ENCODE assay signal across 16 cellular contexts in genomic region chr11:71450507-71450906, GRCh38. TPM values are rescaled to one million over a fixed set of nuclear protein-coding genes. Genes with fewer than 3 reads are reported as not detected.
DNase-seq lines count a peak whose midpoint lies in the region; ATAC-seq, FAIRE-seq and TF ChIP-seq lines count a peak whose summit lies in the region.
"Had no signal": no experiment of that assay in that cellular context is flagged by ENCODE, and none has a peak within 500 bp of the region (broad histone marks: within the 10 kb centered on the region; RNA-seq: fewer than 3 reads in every experiment).

No MANE protein-coding gene starts in this region.

- no peaks in the 10 kb centered on the region for H3K9me2 ChIP-seq in MM.1S (replicated peaks; ENCODE audit: insufficient read depth, low read length)

- no peaks in the 10 kb centered on the region for H3K9me3 ChIP-seq in MM.1S (replicated peaks; ENCODE audit: insufficient read depth, low read length)

- H3K4me3 Mint-ChIP-seq in activated T-cell treated with anti-CD3 and anti-CD28 coated beads, Interleukin-2, amount 50 U/mL, for 24 hours = peak overlapping the region; percentile 32
- peak overlapping the region in 1 of 3 donors; percentile 86 for H3K4me3 Mint-ChIP-seq in T-cell
- peak overlapping the region in 2 of 5 donors; percentile 12 to 35 for H3K4me3 Mint-ChIP-seq in immature natural killer cell
- H3K4me3 Mint-ChIP-seq: dendritic cell treated with granulocyte-macrophage colony-stimulating factor and Interleukin-4, amounts not matched to agents 40 ng/mL and 50 ng/mL, for 4 days had no signal

- H2AFZ ChIP-seq in MM.1S (ENCODE audit: low read length) = no peak overlapping the region
- H2AFZ ChIP-seq: neural progenitor cell had no signal

- peaks cover 55% of the 10 kb centered on the region for H3K4me1 Mint-ChIP-seq in activated T-cell treated with anti-CD3 and anti-CD28 coated beads, Interleukin-2, amount 50 U/mL, for 24 hours (ENCODE audit: low read depth)
- H3K4me1 Mint-ChIP-seq in T-cell (peaks cover 63 to 66% (median 65%) of the 10 kb centered on the region in 3 donors), immature natural killer cell (peaks cover 61 to 81% of the 10 kb centered on the region in 2 donors)

- H3K27me3 Mint-ChIP-seq in activated T-cell treated with anti-CD3 and anti-CD28 coated beads, Interleukin-2, amount 50 U/mL, for 24 hours = no peaks in the 10 kb centered on the region
- H3K27me3 Mint-ChIP-seq in T-cell (no peaks in the 10 kb centered on the region), immature natural killer cell (ENCODE audit: low read depth in 3 of 3) (peaks cover 2 to 5% (median 3%) of the 10 kb centered on the region in 3 donors)
- H3K27me3 Mint-ChIP-seq: dendritic cell treated with granulocyte-macrophage colony-stimulating factor and Interleukin-4, amounts not matched to agents 40 ng/mL and 50 ng/mL, for 4 days had no signal

- DNase-seq in activated T-cell treated with anti-CD3 and anti-CD28 coated beads, Interleukin-2, amount 50 U/mL, for 24 hours = no peak
- DNase-seq in activated T-cell treated with anti-CD3 and anti-CD28 coated beads for 4 hours (no peak), T-cell (no peak), immature natural killer cell (no peak), substantia nigra (lab: John Stamatoyannopoulos, UW) (no peak), MM.1S (no peak), GM19239 (ENCODE audit: insufficient read length, low spot score) (no peak), NCI-H2081 treated with DMSO at 0.1 percent for 48 hours (lab: John Stamatoyannopoulos, UW) (no peak)
- DNase-seq: NCI-H146, NCI-H510A treated with DMSO at 0.1 percent for 48 hours, WERI-Rb-1 had no signal

- no peaks in the 10 kb centered on the region; the same call in 1 of the 2 replicates for H3K36me3 ChIP-seq in MM.1S (replicated peaks; ENCODE audit: insufficient read depth, low read length)

- peaks cover 2% of the 10 kb centered on the region for H3K9me3 Mint-ChIP-seq in activated T-cell treated with anti-CD3 and anti-CD28 coated beads, Interleukin-2, amount 50 U/mL, for 24 hours
- H3K9me3 Mint-ChIP-seq in T-cell (no peaks in the 10 kb centered on the region), immature natural killer cell (peaks cover 0 to 3% (median 0%) of the 10 kb centered on the region in 6 donors)

- POLR2A ChIA-PET in T-cell (lab: Charles Lee) = no interaction called here

- H3K27me3 ChIP-seq in MM.1S (replicated peaks; ENCODE audit: insufficient read depth, low read length) = no peaks in the 10 kb centered on the region

- peak overlapping the region; percentile 94 for H3K27ac Mint-ChIP-seq in activated T-cell treated with anti-CD3 and anti-CD28 coated beads, Interleukin-2, amount 50 U/mL, for 24 hours
- peak overlapping the region; percentile 82 to 94 for H3K27ac Mint-ChIP-seq in T-cell
- peak overlapping the region in 5 of 6 donors; percentile 88 to 98 (median 95) for H3K27ac Mint-ChIP-seq in immature natural killer cell
- H3K27ac Mint-ChIP-seq: neural progenitor cell had no signal

- peaks cover 38% of the 10 kb centered on the region for H3K79me2 ChIP-seq in MM.1S (ENCODE audit: low read length)

- H3K4me1 ChIP-seq in MM.1S (ENCODE audit: low read length) = peaks cover 10% of the 10 kb centered on the region; the same call in 1 of the 2 replicates

- H3K27ac ChIP-seq in substantia nigra (ENCODE audit: low read depth, low read length, poor library complexity, severe bottlenecking) = peak overlapping the region; percentile 50
- H3K27ac ChIP-seq in MM.1S (ENCODE audit: low read length) = no peak overlapping the region
- H3K27ac ChIP-seq: KMS-11, neural progenitor cell, WERI-Rb-1 had no signal

- H4K20me1 ChIP-seq in MM.1S (ENCODE audit: insufficient read depth, low read length) = no peaks in the 10 kb centered on the region

- CTCF ChIA-PET in T-cell (lab: Charles Lee) = no interaction called here

- no peak for FAIRE-seq in GM19239 (lab: Jason Lieb, UNC)
- FAIRE-seq: astrocyte, H1 had no signal

- H3K4me3 ChIP-seq in MM.1S (ENCODE audit: low read length) = no peak overlapping the region

- H3K36me3 Mint-ChIP-seq in activated T-cell treated with anti-CD3 and anti-CD28 coated beads, Interleukin-2, amount 50 U/mL, for 24 hours (ENCODE audit: low read depth) = peaks cover 61% of the 10 kb centered on the region
- H3K36me3 Mint-ChIP-seq in T-cell (peaks cover 20% of the 10 kb centered on the region), immature natural killer cell (peaks cover 5 to 8% (median 5%) of the 10 kb centered on the region in 3 donors)

- ATAC-seq in T-cell (replicated peaks in 1 of 4) = no peak

- no peak overlapping the region for H3K4me2 ChIP-seq in MM.1S (ENCODE audit: low read depth, low read length)

- H3F3A ChIP-seq in MM.1S (ENCODE audit: insufficient read depth, low read length) = peaks cover 3% of the 10 kb centered on the region; the same call in 1 of the 2 replicates

- no peak overlapping the region for H3K9ac ChIP-seq in MM.1S (ENCODE audit: low read length)
- H3K9ac ChIP-seq: KMS-11, neural progenitor cell had no signal

- TF ChIP-seq CTCF in MM.1S (IDR thresholded peaks at IDR 0.05; ENCODE audit: low read length) = no peak

RNA-seq across cellular contexts. Expression of gene DHCR7, which starts 2.3 kb away (rescaled TPM):
- 10 to 100 TPM; 17.8 to 22.6 (median 21.1) TPM for total RNA-seq in T-cell
- polyA plus RNA-seq in immature natural killer cell = 10 to 100 TPM; 10.2 to 15.1 (median 15.0) TPM

RNA-seq across cellular contexts. Expression of gene NADSYN1, which starts 2.5 kb away (rescaled TPM):
- 100 to 1,000 TPM; 125 to 190 (median 162) TPM for total RNA-seq in T-cell
- 10 to 100 TPM; 35.1 to 48.0 (median 37.1) TPM for polyA plus RNA-seq in immature natural killer cell
